ENCODE assay signal across 17 cellular contexts in the genomic region with DNA sequence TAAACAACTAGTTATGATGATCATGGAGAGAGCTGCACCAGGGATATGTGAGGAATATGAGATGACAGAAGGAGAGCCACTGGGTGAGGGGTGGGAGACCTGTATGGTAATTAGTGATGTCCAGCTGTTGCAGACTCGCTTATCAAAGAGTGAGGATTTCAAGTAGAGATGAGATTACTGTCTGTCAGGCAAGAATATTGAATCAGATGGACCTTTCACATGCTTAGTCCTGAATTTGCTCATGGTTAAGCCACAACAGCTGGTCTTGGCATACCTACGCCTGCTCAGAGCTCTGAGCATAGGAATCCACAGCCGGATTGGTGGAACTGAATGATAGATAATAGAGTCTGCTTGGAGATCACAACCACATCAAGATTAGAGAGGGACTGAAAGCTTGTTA.
"Had no signal": no experiment of that assay in that cellular context is flagged by ENCODE, and none has a peak within 500 bp of the region (broad histone marks: within the 10 kb centered on the region; RNA-seq: fewer than 3 reads in every experiment).

No MANE protein-coding gene starts in this region.

- H3K36me3 ChIP-seq: thyroid gland, uterus had no signal

- H3K27ac ChIP-seq: body of pancreas, thyroid gland, uterus had no signal

- H3K4me3 ChIP-seq: body of pancreas, thyroid gland, uterus had no signal

- H3K27me3 ChIP-seq: body of pancreas, thyroid gland, uterus had no signal

- H3K4me1 ChIP-seq: thyroid gland, uterus had no signal

- ATAC-seq: activated CD8-positive, alpha-beta T cell treated with anti-CD3 and anti-CD28 coated beads for 36 hours; activated naive CD4-positive, alpha-beta T cell treated with anti-CD3 and anti-CD28 coated beads, Interleukin-2, amount 50 U/mL, for 72 hours; activated T-cell treated with anti-CD3 and anti-CD28 coated beads, Interleukin-2, amount 50 U/mL, for 4 hours; body of pancreas; effector memory CD8-positive, alpha-beta T cell; stimulated activated naive B cell treated with anti-CD40 and anti-IgM and Interleukin-4, amounts not matched to agents 10 μg/mL and 1 μg/mL and 100 μg/mL, for 72 hours; WTC11 had no signal

- H3K9me3 ChIP-seq: body of pancreas, thyroid gland, uterus had no signal

- DNase-seq: activated CD4-positive, alpha-beta T cell treated with anti-CD3 and anti-CD28 coated beads for 48 hours; activated CD8-positive, alpha-beta T cell treated with anti-CD3 and anti-CD28 coated beads for 36 hours; activated effector memory CD4-positive, alpha-beta T cell treated with anti-CD3 and anti-CD28 coated beads, Interleukin-2, amount 50 U/mL, for 16 hours; activated T-cell treated with anti-CD3 and anti-CD28 coated beads, Interleukin-2, amount 50 U/mL, for 4 hours; amygdala; body of pancreas; effector memory CD8-positive, alpha-beta T cell; head of caudate nucleus; midbrain; naive B cell; stimulated activated CD4-positive, alpha-beta T cell treated with anti-CD3 and anti-CD28 coated beads, Interleukin-2, amount 100 ng/mL, for 48 hours; stimulated activated naive B cell treated with anti-CD40 and anti-IgM and Interleukin-4, amounts not matched to agents 10 μg/mL and 1 μg/mL and 100 μg/mL, for 72 hours; T-helper 2 cell; thyroid gland; uterus had no signal
